In the genomic region with DNA sequence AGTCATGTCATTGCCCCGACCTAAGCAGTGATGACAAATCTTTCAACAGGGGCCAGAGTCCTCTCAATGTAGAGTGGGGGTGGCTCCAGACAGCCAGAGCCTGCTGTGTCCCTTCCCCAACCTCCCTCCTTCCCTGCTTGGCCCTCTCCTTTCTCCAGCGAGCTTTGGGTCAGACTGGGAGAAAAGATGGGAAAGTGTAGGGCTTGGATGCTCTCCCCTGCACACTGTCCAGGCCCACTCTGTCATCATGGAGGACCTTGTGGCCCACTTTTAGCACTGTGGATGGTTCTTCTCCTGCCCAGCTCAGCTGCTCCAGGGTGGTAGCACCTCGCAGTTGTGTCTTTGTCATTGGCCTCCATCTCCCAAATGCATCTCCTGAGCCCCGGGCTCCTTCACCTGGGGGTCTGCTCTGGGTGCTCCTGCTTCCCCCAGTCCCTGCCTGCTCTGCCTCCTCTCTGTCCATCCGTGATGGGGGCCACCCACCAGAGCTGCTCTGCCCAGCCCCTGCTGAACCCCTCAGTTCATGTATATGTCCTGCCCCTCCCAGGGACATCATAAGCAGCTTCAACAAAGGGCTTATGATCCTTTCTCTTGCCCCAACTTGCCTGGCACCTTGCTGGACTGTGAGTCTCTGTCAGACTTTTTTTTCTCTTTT, we compare ENCODE assay signal across 12 cellular contexts. TPM values are rescaled to one million over a fixed set of nuclear protein-coding genes. Genes with fewer than 3 reads are reported as not detected.
A peak's percentile ranks its signal among the peaks of the same experiment; 100 is the strongest.
DNase-seq lines count a peak whose midpoint lies in the region; ATAC-seq, FAIRE-seq and TF ChIP-seq lines count a peak whose summit lies in the region.
"Had no signal": no experiment of that assay in that cellular context is flagged by ENCODE, and none has a peak within 500 bp of the region (broad histone marks: within the 10 kb centered on the region; RNA-seq: fewer than 3 reads in every experiment).

No MANE protein-coding gene starts in this region.

- no peak overlapping the region for H3T11ph ChIP-seq in H9 (ENCODE audit: low read length)

- H3K36me3 Mint-ChIP-seq in GM23338 (ENCODE audit: low read depth), result peaks cover 4% of the 10 kb centered on the region; the same call in 1 of the 3 replicates
- H3K36me3 Mint-ChIP-seq in chondrocyte (ENCODE audit: low read depth), result peaks cover 1% of the 10 kb centered on the region
- peaks cover 0 to 8% (median 0%) of the 10 kb centered on the region in 3 experiments; a peak in 1 of 7 replicates for H3K36me3 Mint-ChIP-seq in H9 (ENCODE audit: insufficient read depth in 1 of 3, low read depth in 3 of 3)

- TF ChIP-seq EP300 in HepG2 (IDR thresholded peaks at IDR 0.05; ENCODE audit: low read depth in 2 of 2, low read length in 2 of 2) (no peak), HepG2 (CRISPR knock-in tag; IDR thresholded peaks at IDR 0.05; ENCODE audit: borderline replicate concordance) (no peak)

- H3K27me3 Mint-ChIP-seq in GM23338 (ENCODE audit: insufficient read depth, low read depth, poor library complexity) (peaks cover 2% of the 10 kb centered on the region), chondrocyte (ENCODE audit: low read depth) (no peaks in the 10 kb centered on the region), H9 (ENCODE audit: low read depth) (peaks cover 1% of the 10 kb centered on the region; the same call in 1 of the 2 replicates)

- H3K4me1 Mint-ChIP-seq in GM23338 (peaks cover 17% of the 10 kb centered on the region), chondrocyte (ENCODE audit: low read depth) (peaks cover 55% of the 10 kb centered on the region), H9 (peaks cover 14 to 15% of the 10 kb centered on the region in 2 experiments)

- no peak overlapping the region for H2BK5ac ChIP-seq in H9 (ENCODE audit: insufficient read length, low read length)

- H3K4me2 ChIP-seq in GM23338 (no peak overlapping the region), HepG2 (ENCODE audit: low read depth, low read length) (no peak overlapping the region; the same call in 1 of the 2 replicates), smooth muscle cell (peak overlapping the region; percentile 79), H9 (ENCODE audit: insufficient read depth, insufficient read length, low read length) (no peak overlapping the region)

- H3K4me3 Mint-ChIP-seq in GM23338, result no peak overlapping the region
- H3K4me3 Mint-ChIP-seq in chondrocyte (ENCODE audit: unreplicated experiment), result peak overlapping the region; percentile 52
- peak overlapping the region in 1 of 2 experiments; percentile 11; a peak in 1 of 5 replicates for H3K4me3 Mint-ChIP-seq in H9

- ATAC-seq in GM23338 (no peak), HepG2 (no peak), HG02610 (IDR thresholded peaks at IDR 0.05; ENCODE audit: unreplicated experiment) (no peak)

- no peak overlapping the region for H2BK12ac ChIP-seq in H9 (ENCODE audit: insufficient read length, low read depth, low read length)

- H3K4me1 ChIP-seq in GM23338 (ENCODE audit: insufficient read depth), result no peaks in the 10 kb centered on the region
- peaks cover 90% of the 10 kb centered on the region for H3K4me1 ChIP-seq in HepG2 (ENCODE audit: insufficient read depth, low read length)
- H3K4me1 ChIP-seq in smooth muscle cell (ENCODE audit: low read depth), result no peaks in the 10 kb centered on the region
- H3K4me1 ChIP-seq in H9 (ENCODE audit: insufficient read depth, low read length), result no peaks in the 10 kb centered on the region; the same call in 1 of the 2 replicates

- DNase-seq in GM23338 (ENCODE audit: low spot score), result no peak
- DNase-seq in chondrocyte (ENCODE audit: low spot score), result no peak
- DNase-seq in HepG2 (ENCODE audit: low spot score), result no peak
- no peak for DNase-seq in smooth muscle cell (lab: John Stamatoyannopoulos, UW; ENCODE audit: unreplicated experiment)
- no peak for DNase-seq in GM12891 (ENCODE audit: insufficient read length, low spot score)
- no peak for DNase-seq in H9
- no peak for DNase-seq in GM19240 (ENCODE audit: insufficient read length, low spot score)
- DNase-seq: activated CD8-positive, alpha-beta memory T cell treated with anti-CD3 and anti-CD28 coated beads, Interleukin-2, amount 50 U/mL, for 4 hours; T-helper 2 cell had no signal

- H3K23ac ChIP-seq in H9 (ENCODE audit: insufficient read length, low read depth, low read length), result no peak overlapping the region

- no peak overlapping the region for H3K27ac ChIP-seq in GM23338 (ENCODE audit: low read depth)
- H3K27ac ChIP-seq in HepG2 (ENCODE audit: extremely low read length, insufficient read depth, low read length), result peak overlapping the region; percentile 95
- H3K27ac ChIP-seq in smooth muscle cell (ENCODE audit: low read depth), result peak overlapping the region; percentile 96
- no peak overlapping the region for H3K27ac ChIP-seq in H9 (ENCODE audit: insufficient read length, low read depth, low read length)

- CTCF ChIA-PET in HepG2 (lab: Yijun Ruan, JAX; ENCODE audit: low intra/inter-chr PET ratio, low total read pairs), result interaction anchor here (0.9 kb wide), 1 partner anchor 10 kb away, joined by 3 read pairs; no protein-coding TSS in a partner anchor

- H4K8ac ChIP-seq in H9 (replicated peaks; ENCODE audit: insufficient read length, low read depth, low read length), result no peak overlapping the region

- no peak overlapping the region for H2BK20ac ChIP-seq in H9 (ENCODE audit: low read depth, low read length, poor library complexity, severe bottlenecking)

- H3K79me1 ChIP-seq in H9 (ENCODE audit: insufficient read depth, low read depth, low read length, poor library complexity, severe bottlenecking), result no peaks in the 10 kb centered on the region

- H3K9me3 ChIP-seq in HepG2 (ENCODE audit: low read length) (peaks cover 5% of the 10 kb centered on the region; the same call in 1 of the 2 replicates), smooth muscle cell (replicated peaks; ENCODE audit: low read depth) (no peaks in the 10 kb centered on the region), H9 (ENCODE audit: control insufficient read depth, low read depth, low read length) (no peaks in the 10 kb centered on the region)

- H3K18ac ChIP-seq in H9 (ENCODE audit: insufficient read length, low read depth, low read length), result no peak overlapping the region

- H3K4me3 ChIP-seq in GM23338 (no peak overlapping the region), HepG2 (replicated peaks in 1 of 3; ENCODE audit: insufficient read depth in 1 of 3, low read depth in 2 of 3, low read length in 3 of 3) (no peak overlapping the region), smooth muscle cell (no peak overlapping the region)

- H2BK15ac ChIP-seq in H9 (ENCODE audit: low read depth, low read length), result no peak overlapping the region

- H3K36me3 ChIP-seq in GM23338 (ENCODE audit: insufficient read depth), result no peaks in the 10 kb centered on the region
- no peaks in the 10 kb centered on the region for H3K36me3 ChIP-seq in HepG2 (replicated peaks in 1 of 2; ENCODE audit: control insufficient read depth in 1 of 2, insufficient read depth in 2 of 2, low read length in 2 of 2)
- no peaks in the 10 kb centered on the region for H3K36me3 ChIP-seq in smooth muscle cell (ENCODE audit: low read depth)

- no peak overlapping the region for H3K4ac ChIP-seq in H9 (ENCODE audit: low read depth, low read length)

- no TSS peak for BruUV-seq in HepG2 (replicated peaks; lab: Mats Ljungman, UMichigan)

- H4K91ac ChIP-seq in H9 (ENCODE audit: insufficient read length, low read depth, low read length), result no peak overlapping the region

- H2AFZ ChIP-seq in GM23338 (peak overlapping the region; percentile 93; the same call in 1 of the 2 replicates), HepG2 (ENCODE audit: low read length) (no peak overlapping the region), smooth muscle cell (ENCODE audit: low read depth) (no peak overlapping the region), H9 (ENCODE audit: low read length) (no peak overlapping the region)

- no peak for TF ChIP-seq CTCF in GM23338 (conservative IDR thresholded peaks at IDR 0.05; ENCODE audit: low read depth in 2 of 2)
- TF ChIP-seq CTCF in chondrocyte (IDR thresholded peaks at IDR 0.05), result no peak
- TF ChIP-seq CTCF in HepG2 (CRISPR knock-in tag; IDR thresholded peaks at IDR 0.05), result no peak
- TF ChIP-seq CTCF in smooth muscle cell (IDR thresholded peaks at IDR 0.05; ENCODE audit: borderline replicate concordance, insufficient read depth, poor library complexity, severe bottlenecking), result no peak
- no peak for TF ChIP-seq CTCF in H9 (conservative IDR thresholded peaks at IDR 0.05)

- H3K27ac Mint-ChIP-seq in GM23338 (no peak overlapping the region), chondrocyte (ENCODE audit: unreplicated experiment) (peak overlapping the region; percentile 96), H9 (no peak overlapping the region; a peak in 1 of 7 replicates)

- FAIRE-seq in HepG2 (lab: Jason Lieb, UNC) (no peak), GM12891 (lab: Jason Lieb, UNC) (no peak)

- POLR2A ChIA-PET in HepG2 (lab: Yijun Ruan, JAX), result interaction anchor here (1.3 to 5.0 kb wide), 4 partner anchors 10 to 66 kb away, joined by 5 to 141 read pairs (median 51); partner anchors contain the start of gene PLEKHA1

- H4K20me1 ChIP-seq in GM23338 (replicated peaks; ENCODE audit: insufficient read depth), result no peaks in the 10 kb centered on the region
- H4K20me1 ChIP-seq in HepG2 (ENCODE audit: insufficient read depth, low read length), result no peaks in the 10 kb centered on the region
- H4K20me1 ChIP-seq in smooth muscle cell (ENCODE audit: low read depth), result no peaks in the 10 kb centered on the region
- no peaks in the 10 kb centered on the region for H4K20me1 ChIP-seq in H9 (ENCODE audit: control insufficient read depth, insufficient read depth, insufficient read length)

- intact Hi-C loops in HepG2 (cut with micrococcal nuclease; ENCODE audit: unreplicated experiment), result no loop called here

- H3K79me2 ChIP-seq in GM23338 (replicated peaks; ENCODE audit: insufficient read depth), result no peaks in the 10 kb centered on the region
- no peaks in the 10 kb centered on the region for H3K79me2 ChIP-seq in HepG2 (ENCODE audit: insufficient read depth, low read length)
- no peaks in the 10 kb centered on the region for H3K79me2 ChIP-seq in smooth muscle cell (ENCODE audit: low read depth)
- H3K79me2 ChIP-seq in H9 (ENCODE audit: insufficient read depth, low read length), result no peaks in the 10 kb centered on the region

- H3K56ac ChIP-seq in H9 (ENCODE audit: insufficient read length, low read depth, low read length), result no peak overlapping the region

- no peak for TF ChIP-seq POLR2A in HepG2 (IDR thresholded peaks at IDR 0.05; ENCODE audit: insufficient read depth in 1 of 2, low read depth in 2 of 2, low read length in 2 of 2)
- no peak for TF ChIP-seq POLR2A in GM12891 (IDR thresholded peaks at IDR 0.05; ENCODE audit: low read depth, low read length)

- no peak overlapping the region for H2BK120ac ChIP-seq in H9 (ENCODE audit: low read depth, low read length, poor library complexity, severe bottlenecking)

- H3K27me3 ChIP-seq in GM23338 (ENCODE audit: insufficient read depth), result no peaks in the 10 kb centered on the region
- H3K27me3 ChIP-seq in HepG2 (ENCODE audit: control insufficient read depth in 1 of 2, insufficient read depth in 2 of 2, low read length in 2 of 2), result no peaks in the 10 kb centered on the region
- no peaks in the 10 kb centered on the region for H3K27me3 ChIP-seq in smooth muscle cell (ENCODE audit: low read depth)
- no peaks in the 10 kb centered on the region for H3K27me3 ChIP-seq in H9 (ENCODE audit: insufficient read depth, low read length)

- H4K5ac ChIP-seq in H9 (ENCODE audit: insufficient read length, low read depth, low read length), result no peak overlapping the region

- H3F3A ChIP-seq in GM23338 (replicated peaks; ENCODE audit: low read depth), result no peaks in the 10 kb centered on the region
- peaks cover 5% of the 10 kb centered on the region for H3F3A ChIP-seq in smooth muscle cell (ENCODE audit: low read depth)

- 75% methylated on average over 5 of the region's 5 CpGs for WGBS in HepG2 (ENCODE audit: low lambda C conversion rate)
- WGBS in smooth muscle cell (ENCODE audit: low lambda C conversion rate), result 74% methylated on average over 5 of the region's 5 CpGs
- no CpG with 5 or more reads among the region's 5 CpGs for WGBS in H9 (ENCODE audit: extremely low coverage, insufficient read length, low lambda C conversion rate)

- H2AK5ac ChIP-seq in H9 (ENCODE audit: insufficient read length, low read length), result no peak overlapping the region

- no peak overlapping the region; the same call in 1 of the 2 replicates for H3K14ac ChIP-seq in H9 (ENCODE audit: insufficient read depth, low read length)

- H3K9me3 Mint-ChIP-seq in GM23338 (peaks cover 8% of the 10 kb centered on the region), chondrocyte (ENCODE audit: low read depth) (peaks cover 8% of the 10 kb centered on the region), H9 (peaks cover 6 to 8% of the 10 kb centered on the region in 2 experiments)

- peak overlapping the region; percentile 32; the same call in 1 of the 2 replicates for H3K9ac ChIP-seq in HepG2 (ENCODE audit: insufficient read depth, low read depth, low read length)
- peak overlapping the region; percentile 11 for H3K9ac ChIP-seq in smooth muscle cell (ENCODE audit: low read depth)
- no peak overlapping the region for H3K9ac ChIP-seq in H9 (ENCODE audit: extremely low read depth, insufficient read length, low read length)

- no peaks in the 10 kb centered on the region for H3K9me2 ChIP-seq in GM23338 (ENCODE audit: insufficient read depth)

- H3K23me2 ChIP-seq in H9 (ENCODE audit: insufficient read length, low read depth, low read length, poor library complexity, severe bottlenecking), result no peaks in the 10 kb centered on the region

- in situ Hi-C loops in HepG2 (cut with HindIII; ENCODE audit: extremely low pct_ligation_motif_present, low pct_unique_long_range_greater_than_20kb), result no loop called here

- TF ChIP-seq RAD21 in HepG2 (CRISPR knock-in tag; IDR thresholded peaks at IDR 0.05), result no peak

RNA-seq across cellular contexts. Expression of gene BTBD16, which starts 37.5 kb away (rescaled TPM):
- total RNA-seq in GM23338 (2014; rRNA removed; shearing (Covaris generic)), result not detected in 2 replicates
- not detected in 2 replicates for polyA plus RNA-seq in GM23338 (2016; fragmentation: Nextera tagmentation; extraction: Ambion mirVana)
- total RNA-seq in chondrocyte, result 0.10 to 0.29 TPM in 2 of 3 replicates, not detected in the other
- 3.6 and 5.0 TPM in 2 replicates for total RNA-seq in HepG2 (2016; rRNA removed; fragmentation: Illumina TruSeq; extraction: Trizol)
- total RNA-seq in HepG2 (2016; cell fraction: cytosol; rRNA removed; fragmentation: Illumina TruSeq; extraction: Trizol; ENCODE audit: low read depth), result 7.2 and 7.4 TPM in 2 replicates
- 4.0 and 4.7 TPM in 2 replicates for total RNA-seq in HepG2 (2016; cell fraction: insoluble cytoplasmic fraction; rRNA removed; fragmentation: Illumina TruSeq; extraction: Trizol)
- 7.3 and 8.5 TPM in 2 replicates for total RNA-seq in HepG2 (2016; cell fraction: membrane; rRNA removed; fragmentation: Illumina TruSeq; extraction: Trizol)
- 3.1 and 3.4 TPM in 2 replicates for total RNA-seq in HepG2 (2016; cell fraction: nucleus; rRNA removed; fragmentation: Illumina TruSeq; extraction: Trizol)
- polyA plus RNA-seq in HepG2 (2011; rRNA removed), result 8.0 and 11.9 TPM in 2 replicates
- polyA plus RNA-seq in HepG2 (2011; cell fraction: cytosol; rRNA removed), result 8.3 and 9.7 TPM in 2 replicates
- polyA plus RNA-seq in HepG2 (2011; cell fraction: nucleus; rRNA removed), result 5.4 and 5.5 TPM in 2 replicates
- polyA plus RNA-seq in HepG2 (2012), result 7.8 and 9.0 TPM in 2 replicates
- 13.5 and 16.1 TPM in 2 replicates for polyA plus RNA-seq in HepG2 (2016; cell fraction: cytosol; fragmentation: Illumina TruSeq; extraction: Trizol; ENCODE audit: low read depth)
- polyA plus RNA-seq in HepG2 (2016; cell fraction: insoluble cytoplasmic fraction; fragmentation: Illumina TruSeq; extraction: Trizol; ENCODE audit: low read depth), result 10.5 and 11.7 TPM in 2 replicates
- 14.2 and 14.7 TPM in 2 replicates for polyA plus RNA-seq in HepG2 (2016; cell fraction: membrane; fragmentation: Illumina TruSeq; extraction: Trizol; ENCODE audit: low read depth)
- polyA plus RNA-seq in HepG2 (2016; cell fraction: nucleus; fragmentation: Illumina TruSeq; extraction: Trizol; ENCODE audit: insufficient read depth, low read depth), result 6.5 and 6.6 TPM in 2 replicates
- polyA minus RNA-seq in HepG2 (2011; rRNA and poly(A)+ RNA removed; ENCODE audit: low replicate concordance), result 0.44 and 32.3 TPM in 2 replicates
- polyA minus RNA-seq in HepG2 (2011; cell fraction: cytosol; rRNA and poly(A)+ RNA removed), result 2.9 and 6.7 TPM in 2 replicates
- 8.0 and 8.9 TPM in 2 replicates for polyA minus RNA-seq in HepG2 (2011; cell fraction: nucleus; rRNA and poly(A)+ RNA removed)
- total RNA-seq in smooth muscle cell, result not detected in 2 replicates
- not detected in 2 replicates for polyA plus RNA-seq in smooth muscle cell
- polyA plus RNA-seq in GM12891 (2012; ENCODE audit: low read depth, missing spikeins), result 0.21 TPM
- not detected in 2 replicates for total RNA-seq in H9 (2021)
- total RNA-seq: cerebellum, occipital lobe had no signal

Comparison
In these comparisons a context has a peak if more than half of its experiments do, and no peak if none do; other contexts are left out.
1. H3K27ac ChIP-seq: peak in HepG2 (single experiment) and smooth muscle cell (single experiment); none in GM23338 (single experiment) and H9 (single experiment).